In the genomic region with DNA sequence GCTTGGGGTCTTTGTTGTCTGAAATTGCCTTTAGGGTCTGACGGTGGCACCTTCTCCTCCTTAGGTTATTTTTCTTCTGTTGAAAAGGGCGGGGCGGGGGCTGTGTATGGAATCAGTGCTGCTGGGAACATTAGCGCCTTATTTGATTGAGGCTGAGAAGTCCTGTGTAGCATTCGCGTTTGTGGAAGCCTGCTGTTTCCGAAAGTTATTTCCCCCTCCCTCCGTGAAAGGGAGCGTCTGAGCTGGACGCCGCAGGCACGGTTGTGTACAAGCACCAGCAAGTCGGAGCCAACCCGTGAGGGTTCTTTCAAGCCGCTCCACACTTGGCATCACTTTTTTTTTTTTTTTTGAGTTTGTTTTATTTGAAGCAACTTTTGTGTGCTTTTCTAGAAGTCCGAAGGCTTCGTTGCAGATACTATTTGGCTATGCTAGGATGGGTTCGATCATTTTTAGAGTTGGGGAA, we compare ENCODE assay signal across 8 cellular contexts. TPM values are rescaled to one million over a fixed set of nuclear protein-coding genes. Genes with fewer than 3 reads are reported as not detected.
DNase-seq lines count a peak whose midpoint lies in the region; ATAC-seq and TF ChIP-seq lines count a peak whose summit lies in the region.

No MANE protein-coding gene starts in this region.

- peak; percentile 76 for DNase-seq in COLO668 (lab: John Stamatoyannopoulos, UW; ENCODE audit: unreplicated experiment)
- peak; percentile 14 for DNase-seq in NCI-H1048 (lab: John Stamatoyannopoulos, UW)
- peak; percentile 94 for DNase-seq in mammary epithelial cell
- peak; percentile 36 for DNase-seq in kidney glomerular epithelial cell (lab: John Stamatoyannopoulos, UW)
- DNase-seq in stimulated activated CD4-positive, alpha-beta T cell treated with anti-CD3 and anti-CD28 coated beads, Interleukin-2, amount 100 ng/mL, for 48 hours: peak; percentile 13 to 15

- H3K4me2 ChIP-seq in mammary epithelial cell (ENCODE audit: insufficient read depth, low read depth, low read length): peak overlapping the region; percentile 94

- peak; percentile 40 for ATAC-seq in GM21723 (IDR thresholded peaks at IDR 0.05; ENCODE audit: unreplicated experiment)
- no peak for ATAC-seq in GM21360 (IDR thresholded peaks at IDR 0.05; ENCODE audit: unreplicated experiment)

- in situ Hi-C loops in mammary epithelial cell (cut with MboI; ENCODE audit: low sequenced_read_pairs in 2 of 2): loop anchor here (10.0 to 25.0 kb wide), 2 partner anchors 131 to 133 kb away; no protein-coding TSS in a partner anchor

- dilution Hi-C loops in mammary epithelial cell (cut with HindIII; ENCODE audit: low sequenced_read_pairs): no loop called here

- H3K27me3 ChIP-seq in mammary epithelial cell (ENCODE audit: insufficient read depth, low read length): no peaks in the 10 kb centered on the region

- H4K20me1 ChIP-seq in mammary epithelial cell (ENCODE audit: insufficient read depth, low read length): no peaks in the 10 kb centered on the region

- BruUV-seq in mammary epithelial cell (replicated peaks; lab: Mats Ljungman, UMichigan): no TSS peak

- CTCF ChIA-PET in mammary epithelial cell (lab: Charles Lee; ENCODE audit: low non-redundant PET): interaction anchor here (0.6 to 0.7 kb wide), 2 partner anchors 121 to 1506 kb away, joined by 4 to 6 read pairs; no protein-coding TSS in a partner anchor

- WGBS in mammary epithelial cell (ENCODE audit: low coverage, missing lambda C conversion rate): 0% methylated on average over 9 of the region's 18 CpGs

- H3K9me3 ChIP-seq in mammary epithelial cell (replicated peaks; ENCODE audit: insufficient read depth, low read length): no peaks in the 10 kb centered on the region

- H3K79me2 ChIP-seq in mammary epithelial cell (ENCODE audit: insufficient read depth, low read length): peaks cover 43% of the 10 kb centered on the region

- intact Hi-C loops in mammary epithelial cell (cut with micrococcal nuclease): loop anchor here (1.0 to 5.0 kb wide), 4 partner anchors 10 to 140 kb away; no protein-coding TSS in a partner anchor

- H2AFZ ChIP-seq in mammary epithelial cell (ENCODE audit: low read depth, low read length): peak overlapping the region; percentile 97

- H3K36me3 ChIP-seq in mammary epithelial cell (ENCODE audit: insufficient read depth, low read length): no peaks in the 10 kb centered on the region

- H3K4me1 ChIP-seq in mammary epithelial cell (ENCODE audit: insufficient read depth, low read length): peaks cover 17% of the 10 kb centered on the region

- H3K27ac ChIP-seq in VCaP (peak overlapping the region; percentile 79), mammary epithelial cell (ENCODE audit: insufficient read depth, low read depth, low read length) (peak overlapping the region; percentile 80)

- TF ChIP-seq CTCF in VCaP (conservative IDR thresholded peaks at IDR 0.05): no peak
- TF ChIP-seq CTCF in mammary epithelial cell (conservative IDR thresholded peaks at IDR 0.05 in 1 of 2, IDR thresholded peaks at IDR 0.05 in 1 of 2; ENCODE audit: extremely low read depth in 1 of 2, insufficient read depth in 1 of 2, low read depth in 1 of 2, low read length in 2 of 2): no peak

- H3K9ac ChIP-seq in mammary epithelial cell (ENCODE audit: insufficient read depth, low read length): peak overlapping the region; percentile 82

- H3K4me3 ChIP-seq in mammary epithelial cell (replicated peaks in 1 of 3; ENCODE audit: insufficient read depth in 1 of 3, low read depth in 2 of 3, low read length in 3 of 3): peak overlapping the region; percentile 56 to 70 (median 58)

RNA-seq across cellular contexts. Expression of a gene that starts 1.1 kb away (rescaled TPM):
- total RNA-seq in mammary epithelial cell: 10 to 100 TPM; 44.6 to 65.3 TPM
- 11.5 TPM for polyA plus RNA-seq in mammary epithelial cell
- polyA minus RNA-seq in mammary epithelial cell: 157 TPM

Comparison
In these comparisons a context has a peak if more than half of its experiments do, and no peak if none do; other contexts are left out.
1. DNase-seq: peak in every context shown above with its lines; median percentile 94 in mammary epithelial cell; 76 in COLO668; 36 in kidney glomerular epithelial cell; 14 in NCI-H1048; 14 in stimulated activated CD4-positive, alpha-beta T cell treated with anti-CD3 and anti-CD28 coated beads, Interleukin-2, amount 100 ng/mL, for 48 hours.